In the genomic region with DNA sequence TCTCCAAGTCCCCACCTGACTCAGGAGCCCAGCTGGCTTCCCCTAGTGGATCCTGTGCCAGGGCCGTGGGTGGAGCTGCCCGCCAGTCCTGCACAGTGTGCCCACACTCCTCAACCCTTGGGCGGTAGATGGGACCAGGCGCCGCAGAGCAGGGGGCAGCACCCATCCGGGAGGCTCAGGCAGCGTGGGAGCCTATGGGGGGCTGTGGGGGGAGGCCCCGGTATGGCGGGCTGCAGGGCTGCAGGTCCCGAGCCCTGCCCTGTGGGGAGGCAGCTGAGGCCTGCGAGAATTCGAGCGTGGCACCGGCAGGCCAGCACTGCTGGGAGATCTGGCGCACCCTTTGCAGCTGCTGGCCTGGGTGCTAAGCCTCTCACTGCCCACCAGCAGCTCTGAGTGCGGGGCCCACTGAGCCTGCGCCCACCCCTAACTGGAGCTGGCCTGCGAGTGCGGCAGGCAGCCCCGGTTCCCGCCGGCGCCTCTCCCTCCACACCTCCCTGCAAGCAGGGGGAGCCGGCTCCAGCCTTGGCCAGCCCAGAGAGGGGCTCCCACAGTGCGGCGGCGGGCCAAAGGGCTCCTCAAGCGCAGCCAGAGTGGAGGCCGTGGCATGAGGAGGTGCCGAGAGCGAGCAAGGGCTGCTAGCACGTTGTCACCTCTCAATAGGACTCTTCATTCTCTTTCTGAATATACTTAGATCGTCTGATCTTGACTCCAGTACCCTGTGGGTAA, we compare ENCODE assay signal across 21 cellular contexts.
"Had no signal": no experiment of that assay in that cellular context is flagged by ENCODE, and none has a peak within 500 bp of the region (broad histone marks: within the 10 kb centered on the region; RNA-seq: fewer than 3 reads in every experiment).

No MANE protein-coding gene starts in this region.

- H3K4me3 ChIP-seq: MG63 had no signal

- H3K4me2 ChIP-seq: SK-N-SH had no signal

- DNase-seq: IMR-90, Karpas-422, KG1, MG63, NCI-H1092, NCI-H1105 treated with DMSO at 0.1 percent for 48 hours, NCI-H1417 treated with DMSO at 0.1 percent for 48 hours, NCI-H146, NCI-H1694 treated with DMSO at 0.1 percent for 48 hours, NCI-H1930, NCI-H2081, NCI-H2107, NCI-H2227 treated with DMSO at 0.1 percent for 48 hours, NCI-H524, NCI-H526 treated with DMSO at 0.1 percent for 48 hours, NCI-H748 treated with DMSO at 0.1 percent for 48 hours, RPMI8226, SHP77, SK-N-SH had no signal

- H3K9ac ChIP-seq: SK-N-SH had no signal

- H3K9me3 ChIP-seq: SK-N-SH had no signal

- H3K9me2 ChIP-seq: SK-N-SH had no signal

- FAIRE-seq: RCC 7860 had no signal

- H3K27me3 ChIP-seq: MG63 had no signal

- H3K36me3 ChIP-seq: MG63 had no signal

- H3K27ac ChIP-seq: HL-60 had no signal
